Comparison of ENCODE assay signal across 25 cellular contexts in genomic region chr1:162187676-162188075, GRCh38.
A peak's percentile ranks its signal among the peaks of the same experiment; 100 is the strongest.
DNase-seq lines count a peak whose midpoint lies in the region; ATAC-seq and TF ChIP-seq lines count a peak whose summit lies in the region.
"Had no signal": no experiment of that assay in that cellular context is flagged by ENCODE, and none has a peak within 500 bp of the region (broad histone marks: within the 10 kb centered on the region; RNA-seq: fewer than 3 reads in every experiment).

No MANE protein-coding gene starts in this region.

- H3K4me3 Mint-ChIP-seq in chondrocyte (ENCODE audit: unreplicated experiment), result no peak overlapping the region
- H3K4me3 Mint-ChIP-seq: central memory CD8-positive, alpha-beta T cell; natural killer cell treated with Interleukin-12 subunit alpha and Interleukin-12 subunit beta and Interleukin-15 and Interleukin-18, amount 100 ng/mL, for 72 hours had no signal

- no peak overlapping the region for H3K4me3 ChIP-seq in osteoblast (ENCODE audit: insufficient read depth, low read length)
- H3K4me3 ChIP-seq: BLaER1, HAP-1, transverse colon had no signal

- H3K4me1 Mint-ChIP-seq in chondrocyte (ENCODE audit: low read depth), result peaks cover 42% of the 10 kb centered on the region
- H3K4me1 Mint-ChIP-seq: central memory CD8-positive, alpha-beta T cell had no signal

- H3K36me3 ChIP-seq in osteoblast (ENCODE audit: insufficient read depth, low read length), result no peaks in the 10 kb centered on the region
- H3K36me3 ChIP-seq: BLaER1, HAP-1, transverse colon had no signal

- no peaks in the 10 kb centered on the region for H3K9me3 Mint-ChIP-seq in chondrocyte (ENCODE audit: low read depth)
- H3K9me3 Mint-ChIP-seq: natural killer cell treated with Interleukin-12 subunit alpha and Interleukin-12 subunit beta and Interleukin-15 and Interleukin-18, amount 100 ng/mL, for 72 hours had no signal

- no peak for ATAC-seq in HG03457 (IDR thresholded peaks at IDR 0.05; ENCODE audit: unreplicated experiment)
- ATAC-seq: natural killer cell treated with Interleukin-12 subunit alpha and Interleukin-12 subunit beta and Interleukin-15 and Interleukin-18, amount 100 ng/mL, for 72 hours had no signal

- no peaks in the 10 kb centered on the region for H4K20me1 ChIP-seq in osteoblast (ENCODE audit: insufficient read depth, low read length)
- H4K20me1 ChIP-seq: BLaER1 had no signal

- no peaks in the 10 kb centered on the region for H3K79me2 ChIP-seq in osteoblast (ENCODE audit: insufficient read depth, low read length)

- DNase-seq in DMS 273 (lab: John Stamatoyannopoulos, UW; ENCODE audit: unreplicated experiment) (peak; percentile 45), DMS 273 treated with DMSO at 0.1 percent for 48 hours (lab: John Stamatoyannopoulos, UW) (no peak), NCI-H1694 treated with DMSO at 0.1 percent for 48 hours (lab: John Stamatoyannopoulos, UW) (peak; percentile 58), chondrocyte (ENCODE audit: low spot score) (no peak), osteoblast (ENCODE audit: insufficient read length, low spot score, missing footprints) (peak; percentile 70), inferior parietal cortex (ENCODE audit: extremely low spot score) (no peak), cerebellar nuclear complex (lab: John Stamatoyannopoulos, UW) (no peak)
- DNase-seq: activated gamma-delta T cell treated with Interleukin-2 at 50 U/mL for 16 hours; activated T-cell treated with anti-CD3 and anti-CD28 coated beads for 4 hours; amniotic stem cell; GDM1; IMR-90; mesendoderm; NCI-H524; posterior cingulate gyrus; stimulated activated CD4-positive, alpha-beta T cell treated with anti-CD3 and anti-CD28 coated beads, Interleukin-2, amount 100 ng/mL, for 24 hours; stimulated activated naive CD4-positive, alpha-beta T cell treated with Interleukin-2 at 50 U/mL for 16 hours; SW 1271; transverse colon had no signal

- peak overlapping the region; percentile 72 for H3K27ac Mint-ChIP-seq in chondrocyte (ENCODE audit: unreplicated experiment)
- H3K27ac Mint-ChIP-seq: natural killer cell treated with Interleukin-12 subunit alpha and Interleukin-12 subunit beta and Interleukin-15 and Interleukin-18, amount 100 ng/mL, for 72 hours had no signal

- no peak overlapping the region for H2AFZ ChIP-seq in osteoblast (ENCODE audit: low read length)

- no peaks in the 10 kb centered on the region for H3K9me3 ChIP-seq in osteoblast (ENCODE audit: low read depth, low read length)
- H3K9me3 ChIP-seq: BLaER1, HAP-1, transverse colon had no signal

- no peaks in the 10 kb centered on the region for H3K4me1 ChIP-seq in osteoblast (ENCODE audit: insufficient read depth, low read length)
- H3K4me1 ChIP-seq: BLaER1, HAP-1 had no signal

- H3K27ac ChIP-seq in osteoblast (ENCODE audit: low read depth, low read length), result no peak overlapping the region
- H3K27ac ChIP-seq: 22Rv1, BLaER1, transverse colon had no signal

- H3K4me2 ChIP-seq in osteoblast (ENCODE audit: insufficient read depth, low read length), result no peak overlapping the region
- H3K4me2 ChIP-seq: BLaER1 had no signal

- H3K27me3 ChIP-seq in osteoblast (ENCODE audit: insufficient read depth, low read length), result no peaks in the 10 kb centered on the region
- H3K27me3 ChIP-seq: BLaER1, transverse colon had no signal

- no peak for TF ChIP-seq CTCF in chondrocyte (IDR thresholded peaks at IDR 0.05)
- TF ChIP-seq CTCF in osteoblast (IDR thresholded peaks at IDR 0.05; ENCODE audit: extremely low read depth, low read depth, low read length), result no peak

- no peaks in the 10 kb centered on the region for H3K36me3 Mint-ChIP-seq in chondrocyte (ENCODE audit: low read depth)
- H3K36me3 Mint-ChIP-seq: natural killer cell treated with Interleukin-12 subunit alpha and Interleukin-12 subunit beta and Interleukin-15 and Interleukin-18, amount 100 ng/mL, for 72 hours had no signal

- no peaks in the 10 kb centered on the region for H3K27me3 Mint-ChIP-seq in chondrocyte (ENCODE audit: low read depth)

Comparison
In these comparisons a context has a peak if more than half of its experiments do, and no peak if none do; other contexts are left out.
1. DNase-seq: peak in DMS 273 (single experiment), NCI-H1694 treated with DMSO at 0.1 percent for 48 hours (single experiment) and osteoblast (single experiment); none in DMS 273 treated with DMSO at 0.1 percent for 48 hours (single experiment), chondrocyte (single experiment), inferior parietal cortex (single experiment) and cerebellar nuclear complex (0 of 2).